ENCODE assay signal across 9 cellular contexts in genomic region chr11:27213232-27213660, GRCh38.
DNase-seq lines count a peak whose midpoint lies in the region; ATAC-seq, FAIRE-seq and TF ChIP-seq lines count a peak whose summit lies in the region.
"Had no signal": no experiment of that assay in that cellular context is flagged by ENCODE, and none has a peak within 500 bp of the region (broad histone marks: within the 10 kb centered on the region; RNA-seq: fewer than 3 reads in every experiment).

No MANE protein-coding gene starts in this region.

- H3K9me3 Mint-ChIP-seq in astrocyte (ENCODE audit: unreplicated experiment): no peaks in the 10 kb centered on the region

- H2AFZ ChIP-seq in ACC112 (ENCODE audit: low read length, unreplicated experiment) (peak overlapping the region; percentile 16), astrocyte (ENCODE audit: low read depth, low read length) (no peak overlapping the region)
- H2AFZ ChIP-seq: parathyroid adenoma had no signal

- H3K79me2 ChIP-seq in ACC112 (ENCODE audit: control insufficient read depth, insufficient read depth, low read length, unreplicated experiment) (no peaks in the 10 kb centered on the region), astrocyte (ENCODE audit: insufficient read depth, low read length) (no peaks in the 10 kb centered on the region)
- H3K79me2 ChIP-seq: parathyroid adenoma had no signal

- peak; percentile 81 for FAIRE-seq in astrocyte (lab: Jason Lieb, UNC)

- DNase-seq in astrocyte (ENCODE audit: low read depth) (peak; percentile 97), iris pigment epithelial cell (ENCODE audit: low read depth) (peak; percentile 89), MV-4-11 (lab: John Stamatoyannopoulos, UW) (no peak)

- H3K4me1 ChIP-seq in ACC112 (ENCODE audit: control insufficient read depth, insufficient read depth, low read length, unreplicated experiment) (peaks cover 22% of the 10 kb centered on the region), astrocyte (ENCODE audit: insufficient read depth, low read length) (peaks cover 65% of the 10 kb centered on the region)
- H3K4me1 ChIP-seq: parathyroid adenoma had no signal

- peaks cover 2% of the 10 kb centered on the region for H3K36me3 Mint-ChIP-seq in astrocyte (ENCODE audit: low read depth, unreplicated experiment)

- H3K27me3 Mint-ChIP-seq in astrocyte (ENCODE audit: low read depth, unreplicated experiment): no peaks in the 10 kb centered on the region

- no peaks in the 10 kb centered on the region for H3K9me3 ChIP-seq in astrocyte (ENCODE audit: insufficient read depth, low read depth, low read length)

- ATAC-seq in HG02852 (IDR thresholded peaks at IDR 0.05; ENCODE audit: unreplicated experiment) (peak; percentile 40), HG03439 (IDR thresholded peaks at IDR 0.05; ENCODE audit: unreplicated experiment) (no peak), HG03460 (IDR thresholded peaks at IDR 0.05; ENCODE audit: unreplicated experiment) (no peak), HG03521 (IDR thresholded peaks at IDR 0.05; ENCODE audit: unreplicated experiment) (no peak)

- H3K4me3 ChIP-seq in ACC112 (ENCODE audit: low read depth, low read length) (no peak overlapping the region), astrocyte (ENCODE audit: insufficient read depth, low read depth, low read length) (no peak overlapping the region)

- no peak overlapping the region for H3K4me3 Mint-ChIP-seq in astrocyte (ENCODE audit: unreplicated experiment)

- TF ChIP-seq CTCF in astrocyte (IDR thresholded peaks at IDR 0.05; ENCODE audit: insufficient read depth, low read depth, low read length): no peak

- H3K27me3 ChIP-seq in ACC112 (ENCODE audit: insufficient read depth, low read length) (no peaks in the 10 kb centered on the region; the same call in 1 of the 2 replicates), astrocyte (ENCODE audit: insufficient read depth, low read length) (no peaks in the 10 kb centered on the region)

- H3K9ac ChIP-seq in astrocyte (ENCODE audit: low read length): peak overlapping the region; percentile 72
- H3K9ac ChIP-seq: parathyroid adenoma had no signal

- peak overlapping the region; percentile 69 for H3K4me2 ChIP-seq in astrocyte (ENCODE audit: low read length)

- peak overlapping the region; percentile 94 for H3K27ac Mint-ChIP-seq in astrocyte (ENCODE audit: unreplicated experiment)

- peak overlapping the region; percentile 9; the same call in 1 of the 2 replicates for H3K27ac ChIP-seq in ACC112 (ENCODE audit: low read depth, low read length)
- H3K27ac ChIP-seq in astrocyte (ENCODE audit: low read depth, low read length): peak overlapping the region; percentile 93
- H3K27ac ChIP-seq: parathyroid adenoma had no signal

- H3K36me3 ChIP-seq in ACC112 (ENCODE audit: insufficient read depth, low read length) (no peaks in the 10 kb centered on the region), astrocyte (ENCODE audit: insufficient read depth, low read length) (no peaks in the 10 kb centered on the region)

- peaks cover 75% of the 10 kb centered on the region for H3K4me1 Mint-ChIP-seq in astrocyte (ENCODE audit: low read depth, unreplicated experiment)

- H4K20me1 ChIP-seq in astrocyte (ENCODE audit: insufficient read depth, low read length): no peaks in the 10 kb centered on the region
